In the genomic region with DNA sequence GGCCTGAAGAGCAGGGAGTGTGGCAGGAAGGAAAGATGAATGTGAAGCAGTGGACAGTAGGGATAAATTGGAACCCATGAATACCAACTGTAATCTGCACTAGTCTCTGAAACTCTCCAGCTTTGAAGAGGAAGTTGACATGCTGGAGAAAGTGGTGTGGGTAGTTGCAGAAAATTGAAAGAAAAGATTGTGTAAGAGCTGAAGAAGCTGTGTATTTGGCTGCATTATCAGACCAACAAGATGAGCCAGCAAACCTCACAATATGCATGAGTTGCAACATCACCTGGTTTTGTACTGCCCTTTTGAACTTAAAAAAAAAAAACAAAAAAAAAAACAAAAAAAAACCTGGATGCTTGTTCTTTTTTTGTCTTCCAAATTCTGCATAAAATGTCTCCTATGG, we compare ENCODE assay signal across 30 cellular contexts.
DNase-seq lines count a peak whose midpoint lies in the region; ATAC-seq, FAIRE-seq and TF ChIP-seq lines count a peak whose summit lies in the region.
"Had no signal": no experiment of that assay in that cellular context is flagged by ENCODE, and none has a peak within 500 bp of the region (broad histone marks: within the 10 kb centered on the region; RNA-seq: fewer than 3 reads in every experiment).

No MANE protein-coding gene starts in this region.

- peaks cover 7% of the 10 kb centered on the region for H3K4me1 Mint-ChIP-seq in glutamatergic neuron (ENCODE audit: low read depth, unreplicated experiment)
- H3K4me1 Mint-ChIP-seq: IgD-negative memory B cell; naive thymus-derived CD8-positive, alpha-beta T cell had no signal

- H3K9me3 ChIP-seq in SU-DHL-6 (ENCODE audit: insufficient read depth, low read length) (no peaks in the 10 kb centered on the region), HepG2 (ENCODE audit: low read length) (no peaks in the 10 kb centered on the region)
- H3K9me3 ChIP-seq: adrenal gland, colonic mucosa, pancreas, right atrium auricular region, SK-N-SH, upper lobe of left lung had no signal

- no peak for TF ChIP-seq RAD21 in HepG2 (CRISPR knock-in tag; IDR thresholded peaks at IDR 0.05)

- H3K4me1 ChIP-seq in HepG2 (ENCODE audit: insufficient read depth, low read length): no peaks in the 10 kb centered on the region
- H3K4me1 ChIP-seq: adrenal gland, colonic mucosa, esophagus squamous epithelium, pancreas, right atrium auricular region, upper lobe of left lung had no signal

- H3K27me3 ChIP-seq in SU-DHL-6 (ENCODE audit: low read length) (no peaks in the 10 kb centered on the region), HepG2 (ENCODE audit: control insufficient read depth in 1 of 2, insufficient read depth in 2 of 2, low read length in 2 of 2) (no peaks in the 10 kb centered on the region)
- H3K27me3 ChIP-seq: adrenal gland, colonic mucosa, esophagus squamous epithelium, pancreas, right atrium auricular region, upper lobe of left lung had no signal

- TF ChIP-seq EP300 in HepG2 (IDR thresholded peaks at IDR 0.05; ENCODE audit: low read depth in 2 of 2, low read length in 2 of 2) (no peak), HepG2 (CRISPR knock-in tag; IDR thresholded peaks at IDR 0.05; ENCODE audit: borderline replicate concordance) (no peak)

- H3K4me3 Mint-ChIP-seq in glutamatergic neuron (ENCODE audit: unreplicated experiment): no peak overlapping the region
- H3K4me3 Mint-ChIP-seq: effector memory CD8-positive, alpha-beta T cell; IgD-negative memory B cell; naive thymus-derived CD8-positive, alpha-beta T cell had no signal

- no peak overlapping the region for H3K27ac ChIP-seq in SU-DHL-6 (ENCODE audit: low read depth, low read length)
- H3K27ac ChIP-seq in HepG2 (ENCODE audit: extremely low read length, insufficient read depth, low read length): no peak overlapping the region
- H3K27ac ChIP-seq: adrenal gland, C4-2B, colonic mucosa, esophagus squamous epithelium, pancreas, right atrium auricular region, upper lobe of left lung had no signal

- intact Hi-C loops in HepG2 (cut with micrococcal nuclease; ENCODE audit: unreplicated experiment): no loop called here

- H3K36me3 ChIP-seq in SU-DHL-6 (ENCODE audit: low read length) (no peaks in the 10 kb centered on the region), HepG2 (replicated peaks in 1 of 2; ENCODE audit: control insufficient read depth in 1 of 2, insufficient read depth in 2 of 2, low read length in 2 of 2) (no peaks in the 10 kb centered on the region)
- H3K36me3 ChIP-seq: adrenal gland, colonic mucosa, esophagus squamous epithelium, pancreas, right atrium auricular region, upper lobe of left lung had no signal

- H3K79me2 ChIP-seq in SU-DHL-6 (ENCODE audit: insufficient read depth, low read length) (no peaks in the 10 kb centered on the region), HepG2 (ENCODE audit: insufficient read depth, low read length) (no peaks in the 10 kb centered on the region)

- no peaks in the 10 kb centered on the region for H3K36me3 Mint-ChIP-seq in glutamatergic neuron (ENCODE audit: unreplicated experiment)
- H3K36me3 Mint-ChIP-seq: IgD-negative memory B cell; naive thymus-derived CD8-positive, alpha-beta T cell had no signal

- no peak for TF ChIP-seq CTCF in NB4 (IDR thresholded peaks at IDR 0.05; ENCODE audit: low read depth, low read length)
- no peak for TF ChIP-seq CTCF in SU-DHL-6 (IDR thresholded peaks at IDR 0.05; ENCODE audit: insufficient read depth, low read length, poor library complexity, severe bottlenecking)
- TF ChIP-seq CTCF in HepG2 (CRISPR knock-in tag; IDR thresholded peaks at IDR 0.05): no peak
- no peak for TF ChIP-seq CTCF in glutamatergic neuron (IDR thresholded peaks at IDR 0.05; ENCODE audit: partially characterized antibody, unreplicated experiment)

- no peaks in the 10 kb centered on the region for H3F3A ChIP-seq in SU-DHL-6 (ENCODE audit: insufficient read depth)

- DNase-seq in HCEC 1CT: peak; percentile 28
- DNase-seq in NB4 (ENCODE audit: low read depth): peak; percentile 89
- DNase-seq in HepG2 (ENCODE audit: low spot score): no peak
- DNase-seq in GF-D8 (lab: John Stamatoyannopoulos, UW): no peak
- DNase-seq in glutamatergic neuron: no peak
- DNase-seq: ACHN; activated CD4-positive, CD25-positive, alpha-beta regulatory T cell treated with anti-CD3 and anti-CD28 coated beads, Interleukin-2, amount 50 U/mL, for 72 hours; activated gamma-delta T cell treated with Interleukin-2 at 50 U/mL for 16 hours; activated T-cell treated with anti-CD3 and anti-CD28 coated beads, Interleukin-2, amount 50 U/mL, for 1 hour; adrenal gland; colonic mucosa; effector memory CD8-positive, alpha-beta T cell; esophagus squamous epithelium; GOT3; naive thymus-derived CD8-positive, alpha-beta T cell; NCI-H1048; NCI-H187 treated with DMSO at 0.1 percent for 48 hours; NCI-H446 treated with DMSO at 0.1 percent for 48 hours; pancreas; SK-N-SH; stimulated activated CD4-positive, alpha-beta T cell treated with anti-CD3 and anti-CD28 coated beads, Interleukin-12 subunit alpha, Interleukin-12 subunit beta, amount 100 ng/mL, for 4 hours; T-helper 9 cell; upper lobe of left lung had no signal

- H3K4me2 ChIP-seq in SU-DHL-6 (ENCODE audit: low read depth, low read length, poor library complexity, severe bottlenecking) (no peak overlapping the region), HepG2 (ENCODE audit: low read depth, low read length) (no peak overlapping the region)
- H3K4me2 ChIP-seq: SK-N-SH had no signal

- POLR2A ChIA-PET in HepG2 (lab: Yijun Ruan, JAX): no interaction called here

- H3K27ac Mint-ChIP-seq in glutamatergic neuron (ENCODE audit: unreplicated experiment): no peak overlapping the region
- H3K27ac Mint-ChIP-seq: effector memory CD8-positive, alpha-beta T cell; IgD-negative memory B cell; naive thymus-derived CD8-positive, alpha-beta T cell had no signal

- TF ChIP-seq POLR2A in NB4 (IDR thresholded peaks at IDR 0.05; ENCODE audit: extremely low read depth, insufficient read length): no peak
- no peak for TF ChIP-seq POLR2A in HepG2 (IDR thresholded peaks at IDR 0.05; ENCODE audit: insufficient read depth in 1 of 2, low read depth in 2 of 2, low read length in 2 of 2)

- H3K4me3 ChIP-seq in NB4 (ENCODE audit: low read depth, low read length) (no peak overlapping the region), SU-DHL-6 (ENCODE audit: insufficient read depth, low read length, poor library complexity, severe bottlenecking) (no peak overlapping the region), HepG2 (replicated peaks in 1 of 3; ENCODE audit: insufficient read depth in 1 of 3, low read depth in 2 of 3, low read length in 3 of 3) (no peak overlapping the region)
- H3K4me3 ChIP-seq: adrenal gland, colonic mucosa, esophagus squamous epithelium, pancreas, right atrium auricular region, upper lobe of left lung had no signal

- FAIRE-seq in HepG2 (lab: Jason Lieb, UNC): no peak
- FAIRE-seq: D721Med, pancreas had no signal

- no peaks in the 10 kb centered on the region for H3K27me3 Mint-ChIP-seq in glutamatergic neuron (ENCODE audit: unreplicated experiment)
- H3K27me3 Mint-ChIP-seq: effector memory CD8-positive, alpha-beta T cell; naive thymus-derived CD8-positive, alpha-beta T cell had no signal

- no peaks in the 10 kb centered on the region for H4K20me1 ChIP-seq in SU-DHL-6 (ENCODE audit: low read depth, low read length)
- no peaks in the 10 kb centered on the region for H4K20me1 ChIP-seq in HepG2 (ENCODE audit: insufficient read depth, low read length)

- no peak overlapping the region for H3K9ac ChIP-seq in SU-DHL-6 (ENCODE audit: low read length)
- no peak overlapping the region for H3K9ac ChIP-seq in HepG2 (ENCODE audit: insufficient read depth, low read depth, low read length)
- H3K9ac ChIP-seq: SK-N-SH had no signal

- no TSS peak for BruUV-seq in HepG2 (replicated peaks; lab: Mats Ljungman, UMichigan)

- in situ Hi-C loops in HepG2 (cut with HindIII; ENCODE audit: extremely low pct_ligation_motif_present, low pct_unique_long_range_greater_than_20kb): no loop called here

- H3K9me3 Mint-ChIP-seq in glutamatergic neuron (ENCODE audit: unreplicated experiment): no peaks in the 10 kb centered on the region

- H3K9me2 ChIP-seq in SU-DHL-6 (replicated peaks; ENCODE audit: insufficient read depth, low read length): no peaks in the 10 kb centered on the region

- ATAC-seq in HepG2 (no peak), HG03159 (IDR thresholded peaks at IDR 0.05; ENCODE audit: unreplicated experiment) (no peak), HG02970 (IDR thresholded peaks at IDR 0.05; ENCODE audit: low FRiP score, unreplicated experiment) (no peak)
- ATAC-seq: effector memory CD8-positive, alpha-beta T cell; naive thymus-derived CD8-positive, alpha-beta T cell; pancreas had no signal

- H2AFZ ChIP-seq in SU-DHL-6 (ENCODE audit: low read depth, low read length, severe bottlenecking): peak overlapping the region; percentile 55
- no peak overlapping the region for H2AFZ ChIP-seq in HepG2 (ENCODE audit: low read length)

- CTCF ChIA-PET in HepG2 (lab: Yijun Ruan, JAX; ENCODE audit: low intra/inter-chr PET ratio, low total read pairs): no interaction called here

TF ChIP-seq in HepG2, 621 proteins besides CTCF, POLR2A, EP300 and RAD21:
- peak; percentile 56; the same call in 1 of the 2 replicates for TF ChIP-seq CEBPB (IDR thresholded peaks at IDR 0.05; ENCODE audit: borderline replicate concordance, low read depth, low read length)
- TF ChIP-seq, protein P1, sequence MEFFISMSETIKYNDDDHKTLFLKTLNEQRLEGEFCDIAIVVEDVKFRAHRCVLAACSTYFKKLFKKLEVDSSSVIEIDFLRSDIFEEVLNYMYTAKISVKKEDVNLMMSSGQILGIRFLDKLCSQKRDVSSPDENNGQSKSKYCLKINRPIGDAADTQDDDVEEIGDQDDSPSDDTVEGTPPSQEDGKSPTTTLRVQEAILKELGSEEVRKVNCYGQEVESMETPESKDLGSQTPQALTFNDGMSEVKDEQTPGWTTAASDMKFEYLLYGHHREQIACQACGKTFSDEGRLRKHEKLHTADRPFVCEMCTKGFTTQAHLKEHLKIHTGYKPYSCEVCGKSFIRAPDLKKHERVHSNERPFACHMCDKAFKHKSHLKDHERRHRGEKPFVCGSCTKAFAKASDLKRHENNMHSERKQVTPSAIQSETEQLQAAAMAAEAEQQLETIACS (CRISPR knock-in tag; IDR thresholded peaks at IDR 0.05): no peak

Comparison
In these comparisons a context has a peak if more than half of its experiments do, and no peak if none do; other contexts are left out.
1. DNase-seq: peak in HCEC 1CT (single experiment) and NB4 (single experiment); none in HepG2 (single experiment), GF-D8 (single experiment) and glutamatergic neuron (single experiment).